In genomic region chr16:53717577-53717976, GRCh38 we compare ENCODE assay signal across 30 cellular contexts.
"Had no signal": no experiment of that assay in that cellular context is flagged by ENCODE, and none has a peak within 500 bp of the region (broad histone marks: within the 10 kb centered on the region; RNA-seq: fewer than 3 reads in every experiment).

No MANE protein-coding gene starts in this region.

- H3K4me3 ChIP-seq: ascending aorta, breast epithelium, cardiac muscle cell, colonic mucosa, esophagus squamous epithelium, gastroesophageal sphincter, heart right ventricle had no signal

- ATAC-seq: activated CD4-positive, CD25-positive, alpha-beta regulatory T cell treated with anti-CD3 and anti-CD28 coated beads, Interleukin-2, amount 50 U/mL, for 24 hours; activated CD8-positive, alpha-beta memory T cell treated with anti-CD3 and anti-CD28 coated beads, Interleukin-2, amount 10 ng/mL, durations not matched to agents 7 days and 5 days; activated CD8-positive, alpha-beta T cell treated with anti-CD3 and anti-CD28 coated beads, Interleukin-2, amount 10 ng/mL, durations not matched to agents 7 days and 5 days; activated naive CD8-positive, alpha-beta T cell treated with anti-CD3 and anti-CD28 coated beads, Interleukin-2, amount 50 U/mL, for 24 hours; gastroesophageal sphincter; heart right ventricle; T-helper 17 cell had no signal

- H3K27me3 ChIP-seq: ascending aorta, breast epithelium, cardiac muscle cell, colonic mucosa, esophagus squamous epithelium, gastroesophageal sphincter, heart right ventricle had no signal

- H3K9me3 ChIP-seq: ascending aorta, breast epithelium, colonic mucosa, esophagus squamous epithelium, gastroesophageal sphincter, heart right ventricle had no signal

- FAIRE-seq: endothelial cell of umbilical vein had no signal

- H3K36me3 ChIP-seq: ascending aorta, breast epithelium, cardiac muscle cell, colonic mucosa, esophagus squamous epithelium, gastroesophageal sphincter, heart right ventricle, WERI-Rb-1 had no signal

- H3K27ac ChIP-seq: ascending aorta, breast epithelium, cardiac muscle cell, colonic mucosa, epithelial cell of prostate, esophagus squamous epithelium, gastroesophageal sphincter, heart right ventricle, WERI-Rb-1 had no signal

- DNase-seq: activated B cell treated with CpG ODN at 0.5 μM for 24 hours; activated CD4-positive, alpha-beta memory T cell treated with anti-CD3 and anti-CD28 coated beads for 36 hours; activated CD4-positive, alpha-beta T cell treated with anti-CD3 and anti-CD28 coated beads for 48 hours; activated CD4-positive, alpha-beta T cell treated with anti-CD3 and anti-CD28 coated beads, Interleukin-2, amount 50 U/mL, for 1 hour; activated CD8-positive, alpha-beta memory T cell treated with anti-CD3 and anti-CD28 coated beads, Interleukin-2, amount 10 ng/mL, durations not matched to agents 7 days and 5 days; activated CD8-positive, alpha-beta memory T cell treated with anti-CD3 and anti-CD28 coated beads, Interleukin-2, amount 50 U/mL, for 4 hours; activated CD8-positive, alpha-beta T cell treated with anti-CD3 and anti-CD28 coated beads, Interleukin-2, amount 10 ng/mL, durations not matched to agents 7 days and 5 days; activated effector memory CD4-positive, alpha-beta T cell treated with anti-CD3 and anti-CD28 coated beads, Interleukin-2, amount 50 U/mL, for 16 hours; activated naive CD4-positive, alpha-beta T cell treated with anti-CD3 and anti-CD28 coated beads for 36 hours; activated naive CD8-positive, alpha-beta T cell treated with anti-CD3 and anti-CD28 coated beads for 36 hours; activated naive CD8-positive, alpha-beta T cell treated with anti-CD3 and anti-CD28 coated beads, Interleukin-2, amount 50 U/mL, for 24 hours; activated T-cell treated with anti-CD3 and anti-CD28 coated beads, Interleukin-2, amount 50 U/mL, for 1 hour; activated T-cell treated with anti-CD3 and anti-CD28 coated beads, Interleukin-2, amount 50 U/mL, for 48 hours; central memory CD4-positive, alpha-beta T cell; cerebellar nuclear complex; colonic mucosa; effector CD8-positive, alpha-beta T cell; esophagus squamous epithelium; foreskin melanocyte; heart right ventricle; T-helper 17 cell; T1000; WERI-Rb-1 had no signal
